In genomic region chr17:64783069-64783468, GRCh38 we compare ENCODE assay signal across 7 cellular contexts.
DNase-seq lines count a peak whose midpoint lies in the region; ATAC-seq and TF ChIP-seq lines count a peak whose summit lies in the region.
"Not testable (repeated sequence)": the region's sequence is repeated elsewhere in the genome, so short reads cannot be mapped to it uniquely, and the experiment has no call there.

No MANE protein-coding gene starts in this region.

- H3K4me1 Mint-ChIP-seq in T-cell = peaks cover 12 to 18% (median 17%) of the 10 kb centered on the region in 3 donors
- peaks cover 17% of the 10 kb centered on the region for H3K4me1 Mint-ChIP-seq in activated CD4-positive, alpha-beta memory T cell treated with anti-CD3 and anti-CD28 coated beads for 36 hours (ENCODE audit: low read depth)
- peaks cover 15% of the 10 kb centered on the region for H3K4me1 Mint-ChIP-seq in activated T-helper 2 cell treated with anti-CD3 and anti-CD28 coated beads, Interferon-gamma antibody, Interleukin-2, Interleukin-4, amounts not matched to agents 10 μg/mL and 5 μg/mL and 100 μg/mL, durations not matched to agents 14 hours and 24 hours and 36 hours (ENCODE audit: low read depth)

- H3K4me1 ChIP-seq in colonic mucosa = peaks cover 10% of the 10 kb centered on the region

- not testable (repeated sequence) for ATAC-seq in T-cell (replicated peaks in 1 of 4); left lobe of liver

- H3K27ac ChIP-seq in colonic mucosa = not testable (repeated sequence)

- not testable (repeated sequence) for H3K27me3 Mint-ChIP-seq in T-cell; activated CD4-positive, alpha-beta memory T cell treated with anti-CD3 and anti-CD28 coated beads for 36 hours; activated T-helper 2 cell treated with anti-CD3 and anti-CD28 coated beads, Interferon-gamma antibody, Interleukin-2, Interleukin-4, amounts not matched to agents 10 μg/mL and 5 μg/mL and 100 μg/mL, durations not matched to agents 14 hours and 24 hours and 36 hours (ENCODE audit: low read depth)

- not testable (repeated sequence) for H3K36me3 ChIP-seq in colonic mucosa

- not testable (repeated sequence) for H3K4me3 ChIP-seq in colonic mucosa

- H3K9ac ChIP-seq in colonic mucosa (ENCODE audit: low read depth in 2 of 2, low read length in 2 of 2) = not testable (repeated sequence)

- H3K36me3 Mint-ChIP-seq in T-cell = peaks cover 20% of the 10 kb centered on the region
- H3K36me3 Mint-ChIP-seq in activated CD4-positive, alpha-beta memory T cell treated with anti-CD3 and anti-CD28 coated beads for 36 hours = not testable (repeated sequence)
- peaks cover 27% of the 10 kb centered on the region for H3K36me3 Mint-ChIP-seq in activated T-helper 2 cell treated with anti-CD3 and anti-CD28 coated beads, Interferon-gamma antibody, Interleukin-2, Interleukin-4, amounts not matched to agents 10 μg/mL and 5 μg/mL and 100 μg/mL, durations not matched to agents 14 hours and 24 hours and 36 hours (ENCODE audit: low read depth)

- DNase-seq in GM20000 (ENCODE audit: low spot score) = peak; percentile 19
- DNase-seq in T-cell; activated CD4-positive, alpha-beta memory T cell treated with anti-CD3 and anti-CD28 coated beads for 36 hours; activated T-helper 2 cell treated with anti-CD3 and anti-CD28 coated beads, Interferon-gamma antibody, Interleukin-2, Interleukin-4, amounts not matched to agents 10 μg/mL and 5 μg/mL and 100 μg/mL, durations not matched to agents 14 hours and 24 hours and 36 hours (ENCODE audit: low spot score): not testable (repeated sequence)
- peak; percentile 15 for DNase-seq in colonic mucosa
- DNase-seq in left lobe of liver (ENCODE audit: low spot score) = peak; percentile 36
- DNase-seq in stimulated activated CD4-positive, alpha-beta T cell treated with anti-CD3 and anti-CD28 coated beads, Interleukin-4, amount 100 ng/mL, for 24 hours = peak; percentile 35

- not testable (repeated sequence) for TF ChIP-seq CTCF in GM20000 (IDR thresholded peaks at IDR 0.05; ENCODE audit: extremely low read depth, missing control alignments); colonic mucosa (IDR thresholded peaks at IDR 0.05)

- not testable (repeated sequence) for H3K9me3 ChIP-seq in colonic mucosa

- POLR2A ChIA-PET in T-cell (lab: Charles Lee); activated CD4-positive, alpha-beta memory T cell treated with anti-CD3 and anti-CD28 coated beads for 36 hours (lab: Charles Lee): not testable (repeated sequence)

- not testable (repeated sequence) for H3K27me3 ChIP-seq in colonic mucosa

- peak overlapping the region; percentile 22 to 52 for H3K27ac Mint-ChIP-seq in T-cell
- H3K27ac Mint-ChIP-seq in activated CD4-positive, alpha-beta memory T cell treated with anti-CD3 and anti-CD28 coated beads for 36 hours = peak overlapping the region; percentile 38
- H3K27ac Mint-ChIP-seq in activated T-helper 2 cell treated with anti-CD3 and anti-CD28 coated beads, Interferon-gamma antibody, Interleukin-2, Interleukin-4, amounts not matched to agents 10 μg/mL and 5 μg/mL and 100 μg/mL, durations not matched to agents 14 hours and 24 hours and 36 hours = peak overlapping the region; percentile 73

- intact Hi-C loops in activated CD4-positive, alpha-beta memory T cell treated with anti-CD3 and anti-CD28 coated beads for 36 hours (cut with micrococcal nuclease); activated T-helper 2 cell treated with anti-CD3 and anti-CD28 coated beads, Interferon-gamma antibody, Interleukin-2, Interleukin-4, amounts not matched to agents 10 μg/mL and 5 μg/mL and 100 μg/mL, durations not matched to agents 14 hours and 24 hours and 36 hours (cut with micrococcal nuclease); colonic mucosa (cut with DNase I): not testable (repeated sequence)

- CTCF ChIA-PET in T-cell (lab: Charles Lee) = not testable (repeated sequence)
- CTCF ChIA-PET in activated CD4-positive, alpha-beta memory T cell treated with anti-CD3 and anti-CD28 coated beads for 36 hours (lab: Charles Lee) = interaction anchor here (0.6 kb wide), 1 partner anchor 153 kb away, joined by 5 read pairs; no protein-coding TSS in a partner anchor

- H3K4me3 Mint-ChIP-seq in T-cell; activated CD4-positive, alpha-beta memory T cell treated with anti-CD3 and anti-CD28 coated beads for 36 hours; activated T-helper 2 cell treated with anti-CD3 and anti-CD28 coated beads, Interferon-gamma antibody, Interleukin-2, Interleukin-4, amounts not matched to agents 10 μg/mL and 5 μg/mL and 100 μg/mL, durations not matched to agents 14 hours and 24 hours and 36 hours (ENCODE audit: low read depth): not testable (repeated sequence)

- not testable (repeated sequence) for H3K9me3 Mint-ChIP-seq in T-cell; activated CD4-positive, alpha-beta memory T cell treated with anti-CD3 and anti-CD28 coated beads for 36 hours; activated T-helper 2 cell treated with anti-CD3 and anti-CD28 coated beads, Interferon-gamma antibody, Interleukin-2, Interleukin-4, amounts not matched to agents 10 μg/mL and 5 μg/mL and 100 μg/mL, durations not matched to agents 14 hours and 24 hours and 36 hours
